25 cellular contexts compared by ENCODE assay signal in genomic region chr20:14197097-14197496, GRCh38.
DNase-seq lines count a peak whose midpoint lies in the region; ATAC-seq and TF ChIP-seq lines count a peak whose summit lies in the region.
"Had no signal": no experiment of that assay in that cellular context is flagged by ENCODE, and none has a peak within 500 bp of the region (broad histone marks: within the 10 kb centered on the region; RNA-seq: fewer than 3 reads in every experiment).

No MANE protein-coding gene starts in this region.

- H3K4me1 Mint-ChIP-seq in activated T-helper 17 cell treated with anti-CD3 and anti-CD28 coated beads, Interleukin-2, amount 50 U/mL, for 72 hours = no peaks in the 10 kb centered on the region
- H3K4me1 Mint-ChIP-seq in effector memory CD8-positive, alpha-beta T cell (ENCODE audit: low read depth in 2 of 2) = no peaks in the 10 kb centered on the region
- H3K4me1 Mint-ChIP-seq: T-helper 17 cell had no signal

- TF ChIP-seq CTCF in Peyer's patch (IDR thresholded peaks at IDR 0.05) = no peak

- H3K9me3 Mint-ChIP-seq in activated T-helper 17 cell treated with anti-CD3 and anti-CD28 coated beads, Interleukin-2, amount 50 U/mL, for 72 hours = peaks cover 21% of the 10 kb centered on the region
- peaks cover 9 to 17% of the 10 kb centered on the region in 2 donors for H3K9me3 Mint-ChIP-seq in effector memory CD8-positive, alpha-beta T cell

- no peak overlapping the region for H3K27ac Mint-ChIP-seq in activated T-helper 17 cell treated with anti-CD3 and anti-CD28 coated beads, Interleukin-2, amount 50 U/mL, for 72 hours
- H3K27ac Mint-ChIP-seq in effector memory CD8-positive, alpha-beta T cell = no peak overlapping the region
- H3K27ac Mint-ChIP-seq: T-helper 17 cell had no signal

- H3K4me1 ChIP-seq in Peyer's patch = no peaks in the 10 kb centered on the region
- H3K4me1 ChIP-seq: BLaER1, prostate gland had no signal

- no peaks in the 10 kb centered on the region for H3K36me3 Mint-ChIP-seq in activated T-helper 17 cell treated with anti-CD3 and anti-CD28 coated beads, Interleukin-2, amount 50 U/mL, for 72 hours (ENCODE audit: low read depth)
- peaks cover 3% of the 10 kb centered on the region for H3K36me3 Mint-ChIP-seq in effector memory CD8-positive, alpha-beta T cell (ENCODE audit: insufficient read depth)

- H3K4me3 ChIP-seq in Peyer's patch = no peak overlapping the region
- H3K4me3 ChIP-seq: BLaER1, GM12878, prostate gland, stomach had no signal

- no peak overlapping the region for H3K27ac ChIP-seq in Peyer's patch
- H3K27ac ChIP-seq: BLaER1, prostate gland, stomach had no signal

- H3K9me3 ChIP-seq in Peyer's patch = no peaks in the 10 kb centered on the region
- H3K9me3 ChIP-seq: BLaER1, prostate gland, stomach had no signal

- H3K4me3 Mint-ChIP-seq in activated T-helper 17 cell treated with anti-CD3 and anti-CD28 coated beads, Interleukin-2, amount 50 U/mL, for 72 hours = no peak overlapping the region
- no peak overlapping the region for H3K4me3 Mint-ChIP-seq in effector memory CD8-positive, alpha-beta T cell
- H3K4me3 Mint-ChIP-seq: activated T-cell treated with anti-CD3 and anti-CD28 coated beads, Interleukin-2, amount 50 U/mL, for 4 hours; T-helper 17 cell had no signal

- H3K36me3 ChIP-seq in Peyer's patch = no peaks in the 10 kb centered on the region
- H3K36me3 ChIP-seq: BLaER1, prostate gland, stomach had no signal

- TF ChIP-seq POLR2A in Peyer's patch (IDR thresholded peaks at IDR 0.05) = no peak
- no peak for TF ChIP-seq POLR2A in erythroblast (IDR thresholded peaks at IDR 0.05; ENCODE audit: low read length)

- H3K27me3 ChIP-seq in Peyer's patch = no peaks in the 10 kb centered on the region
- H3K27me3 ChIP-seq: BLaER1, stomach had no signal

- no peaks in the 10 kb centered on the region for H3K27me3 Mint-ChIP-seq in activated T-helper 17 cell treated with anti-CD3 and anti-CD28 coated beads, Interleukin-2, amount 50 U/mL, for 72 hours
- no peaks in the 10 kb centered on the region for H3K27me3 Mint-ChIP-seq in effector memory CD8-positive, alpha-beta T cell
- H3K27me3 Mint-ChIP-seq: T-helper 17 cell had no signal

- DNase-seq in EH (ENCODE audit: low read depth) (peak; percentile 81), M059J (ENCODE audit: low read depth) (peak; percentile 6), dedifferentiated amniotic fluid mesenchymal stem cell (ENCODE audit: extremely low spot score) (peak; percentile 56), non-pigmented ciliary epithelial cell (ENCODE audit: low read depth) (peak; percentile 45), Peyer's patch (no peak), erythroblast (lab: John Stamatoyannopoulos, UW) (no peak)
- DNase-seq in effector memory CD8-positive, alpha-beta T cell = no peak
- DNase-seq: activated CD4-positive, alpha-beta T cell treated with anti-CD3 and anti-CD28 coated beads for 4 hours; activated naive CD4-positive, alpha-beta T cell treated with Interleukin-2 at 50 U/mL for 16 hours; activated T-cell treated with anti-CD3 and anti-CD28 coated beads, Interleukin-2, amount 50 U/mL, for 4 hours; anterior cingulate cortex; DMS79; effector memory CD4-positive, alpha-beta T cell; NCI-H1092; NCI-H187; NCI-H2171 treated with DMSO at 0.1 percent for 48 hours; NCI-H526 treated with DMSO at 0.1 percent for 48 hours; stomach; T-helper 17 cell had no signal

- ATAC-seq in activated T-helper 17 cell treated with anti-CD3 and anti-CD28 coated beads, Interleukin-2, amount 50 U/mL, for 72 hours (replicated peaks) = no peak
- ATAC-seq in effector memory CD8-positive, alpha-beta T cell (replicated peaks) = no peak
- ATAC-seq: activated T-cell treated with anti-CD3 and anti-CD28 coated beads, Interleukin-2, amount 50 U/mL, for 4 hours; esophagus mucosa; GM12878; HepG2; T-helper 17 cell had no signal

Comparison
In these comparisons a context has a peak if more than half of its experiments do, and no peak if none do; other contexts are left out.
1. DNase-seq: peak in EH (single experiment), M059J (single experiment), dedifferentiated amniotic fluid mesenchymal stem cell (single experiment) and non-pigmented ciliary epithelial cell (single experiment); none in Peyer's patch (0 of 3), erythroblast (0 of 2) and effector memory CD8-positive, alpha-beta T cell (0 of 3).